ENCODE assay signal across 20 cellular contexts in the genomic region with DNA sequence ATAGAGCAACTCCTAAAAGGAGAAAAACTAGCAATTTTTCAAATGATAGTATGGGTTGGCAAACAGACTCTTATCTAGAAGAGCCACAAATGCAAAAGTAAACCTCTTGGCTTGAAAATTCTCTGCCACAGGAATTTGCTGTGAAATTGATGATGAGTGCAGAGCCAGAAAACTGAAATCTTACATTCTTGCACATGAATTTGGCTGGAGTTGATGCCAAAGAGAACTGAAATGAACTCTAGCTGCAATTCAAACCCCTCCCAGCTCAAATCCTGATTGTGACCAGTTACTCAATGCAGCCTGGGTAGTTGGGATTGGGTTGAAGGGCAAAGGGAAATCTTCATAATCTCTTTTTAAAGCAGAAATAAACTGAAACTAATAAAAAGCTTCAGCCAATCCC.
"Had no signal": no experiment of that assay in that cellular context is flagged by ENCODE, and none has a peak within 500 bp of the region (broad histone marks: within the 10 kb centered on the region; RNA-seq: fewer than 3 reads in every experiment).

No MANE protein-coding gene starts in this region.

- ATAC-seq: body of pancreas; gastrocnemius medialis; heart left ventricle; stimulated activated memory B cell treated with anti-CD40 and anti-IgM and Interleukin-4, amounts not matched to agents 10 μg/mL and 1 μg/mL and 100 μg/mL, for 72 hours had no signal

- H3K36me3 ChIP-seq: colonic mucosa, esophagus muscularis mucosa, gastrocnemius medialis, heart left ventricle, prostate gland, tibial nerve, vagina had no signal

- H3K27me3 ChIP-seq: body of pancreas, colonic mucosa, esophagus muscularis mucosa, gastrocnemius medialis, heart left ventricle, tibial nerve, vagina had no signal

- H3K4me1 ChIP-seq: body of pancreas, colonic mucosa, esophagus muscularis mucosa, gastrocnemius medialis, heart left ventricle, prostate gland, tibial nerve, vagina had no signal

- H3K4me3 ChIP-seq: body of pancreas, colonic mucosa, esophagus muscularis mucosa, gastrocnemius medialis, heart left ventricle, lung, prostate gland, tibial nerve, vagina had no signal

- H3K9me3 ChIP-seq: body of pancreas, colonic mucosa, gastrocnemius medialis, prostate gland, tibial nerve, vagina had no signal

- H3K27ac ChIP-seq: body of pancreas, colonic mucosa, esophagus muscularis mucosa, gastrocnemius medialis, heart left ventricle, prostate gland, tibial nerve, vagina had no signal

- DNase-seq: activated CD4-positive, alpha-beta T cell treated with anti-CD3 and anti-CD28 coated beads, Interleukin-2, amount 50 U/mL, for 4 hours; activated CD4-positive, CD25-positive, alpha-beta regulatory T cell treated with anti-CD3 and anti-CD28 coated beads, Interleukin-2, amount 50 U/mL, for 72 hours; activated naive CD4-positive, alpha-beta T cell treated with Interleukin-2 at 50 U/mL for 16 hours; activated T-cell treated with anti-CD3 and anti-CD28 coated beads for 4 hours; body of pancreas; caudate nucleus; colonic mucosa; gastrocnemius medialis; heart left ventricle; immature natural killer cell; stimulated activated CD4-positive, alpha-beta T cell treated with anti-CD3 and anti-CD28 coated beads, Interleukin-2, amount 100 ng/mL, for 48 hours; substantia nigra; T-helper 1 cell; T1000 had no signal
